19 cellular contexts compared by ENCODE assay signal in genomic region chr21:45332981-45333582, GRCh38. TPM values are rescaled to one million over a fixed set of nuclear protein-coding genes. Genes with fewer than 3 reads are reported as not detected.
DNase-seq lines count a peak whose midpoint lies in the region; ATAC-seq, FAIRE-seq and TF ChIP-seq lines count a peak whose summit lies in the region.
"Had no signal": no experiment of that assay in that cellular context is flagged by ENCODE, and none has a peak within 500 bp of the region (broad histone marks: within the 10 kb centered on the region; RNA-seq: fewer than 3 reads in every experiment).

No MANE protein-coding gene starts in this region.

- H3K9ac ChIP-seq in mammary epithelial cell (ENCODE audit: insufficient read depth, low read length): no peak overlapping the region
- H3K9ac ChIP-seq in HepG2 (ENCODE audit: insufficient read depth, low read depth, low read length): no peak overlapping the region
- no peak overlapping the region for H3K9ac ChIP-seq in mesendoderm (ENCODE audit: low read length)

- no peak overlapping the region for H3K18ac ChIP-seq in mesendoderm (ENCODE audit: low read length)

- DNase-seq in mammary epithelial cell (no peak), breast epithelium (ENCODE audit: low spot score in 2 of 2) (no peak), RWPE1 (ENCODE audit: low spot score) (no peak), HepG2 (ENCODE audit: low spot score) (no peak), spleen (peak; percentile 67), T1000 (lab: John Stamatoyannopoulos, UW) (no peak), mesendoderm (no peak)
- DNase-seq in activated T-cell treated with anti-CD3 and anti-CD28 coated beads, Interleukin-2, amount 50 U/mL, for 48 hours: no peak
- DNase-seq: effector memory CD8-positive, alpha-beta T cell; immature natural killer cell; NCI-H1417 treated with DMSO at 0.1 percent for 48 hours; NCI-H2227 treated with DMSO at 0.1 percent for 48 hours; nephron progenitor cell; SHP77; stimulated activated naive CD4-positive, alpha-beta T cell treated with Interleukin-2 at 50 U/mL for 16 hours; T-helper 17 cell had no signal

- no peak for ATAC-seq in HepG2
- ATAC-seq: activated CD4-positive, CD25-positive, alpha-beta regulatory T cell treated with anti-CD3 and anti-CD28 coated beads, Interleukin-2, amount 50 U/mL, for 24 hours; effector memory CD8-positive, alpha-beta T cell; T-helper 17 cell had no signal

- H3K4me3 ChIP-seq in mammary epithelial cell (replicated peaks in 1 of 3; ENCODE audit: insufficient read depth in 1 of 3, low read depth in 2 of 3, low read length in 3 of 3) (no peak overlapping the region), breast epithelium (no peak overlapping the region), HepG2 (replicated peaks in 1 of 3; ENCODE audit: insufficient read depth in 1 of 3, low read depth in 2 of 3, low read length in 3 of 3) (no peak overlapping the region), spleen (no peak overlapping the region), mesendoderm (ENCODE audit: low read length) (no peak overlapping the region)
- H3K4me3 ChIP-seq: tibial artery had no signal

- H2AK5ac ChIP-seq in mesendoderm (ENCODE audit: low read length): no peak overlapping the region

- dilution Hi-C loops in mammary epithelial cell (cut with HindIII; ENCODE audit: low sequenced_read_pairs): loop anchor here (5.0 kb wide), 2 partner anchors 89 to 199 kb away; no protein-coding TSS in a partner anchor

- no peaks in the 10 kb centered on the region for H3K36me3 ChIP-seq in mammary epithelial cell (ENCODE audit: insufficient read depth, low read length)
- H3K36me3 ChIP-seq in breast epithelium: no peaks in the 10 kb centered on the region
- no peaks in the 10 kb centered on the region for H3K36me3 ChIP-seq in HepG2 (replicated peaks in 1 of 2; ENCODE audit: control insufficient read depth in 1 of 2, insufficient read depth in 2 of 2, low read length in 2 of 2)
- no peaks in the 10 kb centered on the region for H3K36me3 ChIP-seq in spleen
- no peaks in the 10 kb centered on the region for H3K36me3 ChIP-seq in mesendoderm (ENCODE audit: control insufficient read depth, insufficient read depth, low read length)
- H3K36me3 ChIP-seq: tibial artery had no signal

- no peak overlapping the region for H3K23ac ChIP-seq in mesendoderm (ENCODE audit: low read length)

- no peak overlapping the region for H4K5ac ChIP-seq in mesendoderm (ENCODE audit: low read length)

- in situ Hi-C loops in mammary epithelial cell (cut with MboI; ENCODE audit: low sequenced_read_pairs in 2 of 2): no loop called here
- in situ Hi-C loops in HepG2 (cut with HindIII; ENCODE audit: extremely low pct_ligation_motif_present, low pct_unique_long_range_greater_than_20kb): no loop called here

- H4K8ac ChIP-seq in mesendoderm (ENCODE audit: low read depth, low read length): no peak overlapping the region

- TF ChIP-seq CTCF in mammary epithelial cell (conservative IDR thresholded peaks at IDR 0.05 in 1 of 2, IDR thresholded peaks at IDR 0.05 in 1 of 2; ENCODE audit: extremely low read depth in 1 of 2, insufficient read depth in 1 of 2, low read depth in 1 of 2, low read length in 2 of 2) (no peak), breast epithelium (IDR thresholded peaks at IDR 0.05) (no peak), RWPE1 (conservative IDR thresholded peaks at IDR 0.05; ENCODE audit: low read depth) (no peak), HepG2 (CRISPR knock-in tag; IDR thresholded peaks at IDR 0.05) (no peak), spleen (IDR thresholded peaks at IDR 0.05 in 8 of 11, conservative IDR thresholded peaks at IDR 0.05 in 3 of 11) (no peak)

- TF ChIP-seq EP300 in HepG2 (IDR thresholded peaks at IDR 0.05; ENCODE audit: low read depth in 2 of 2, low read length in 2 of 2): no peak
- TF ChIP-seq EP300 in HepG2 (CRISPR knock-in tag; IDR thresholded peaks at IDR 0.05; ENCODE audit: borderline replicate concordance): no peak

- H3K4me2 ChIP-seq in mammary epithelial cell (ENCODE audit: insufficient read depth, low read depth, low read length): peak overlapping the region; percentile 48
- H3K4me2 ChIP-seq in HepG2 (ENCODE audit: low read depth, low read length): no peak overlapping the region
- no peak overlapping the region for H3K4me2 ChIP-seq in mesendoderm (ENCODE audit: low read length)

- intact Hi-C loops in mammary epithelial cell (cut with micrococcal nuclease): no loop called here
- intact Hi-C loops in breast epithelium (cut with DNase I; ENCODE audit: low total_unique reads): loop anchor here (5.0 kb wide), 1 partner anchor 1326 kb away; no protein-coding TSS in a partner anchor
- intact Hi-C loops in HepG2 (cut with micrococcal nuclease; ENCODE audit: unreplicated experiment): no loop called here
- intact Hi-C loops in spleen (cut with DNase I; ENCODE audit: low total_unique reads): no loop called here

- POLR2A ChIA-PET in RWPE1 (lab: Yijun Ruan, JAX; ENCODE audit: low non-redundant PET): no interaction called here
- POLR2A ChIA-PET in HepG2 (lab: Yijun Ruan, JAX): no interaction called here

- H3K79me2 ChIP-seq in mammary epithelial cell (ENCODE audit: insufficient read depth, low read length) (no peaks in the 10 kb centered on the region), HepG2 (ENCODE audit: insufficient read depth, low read length) (no peaks in the 10 kb centered on the region), mesendoderm (ENCODE audit: control insufficient read depth, insufficient read depth, low read length) (no peaks in the 10 kb centered on the region)

- no peak overlapping the region for H3K27ac ChIP-seq in mammary epithelial cell (ENCODE audit: insufficient read depth, low read depth, low read length)
- no peak overlapping the region for H3K27ac ChIP-seq in breast epithelium
- H3K27ac ChIP-seq in RWPE1: peak overlapping the region; percentile 34; the same call in 1 of the 2 replicates
- no peak overlapping the region for H3K27ac ChIP-seq in HepG2 (ENCODE audit: extremely low read length, insufficient read depth, low read length)
- peak overlapping the region in 1 of 8 donors; percentile 3 for H3K27ac ChIP-seq in spleen
- no peak overlapping the region for H3K27ac ChIP-seq in mesendoderm (ENCODE audit: low read depth, low read length)
- H3K27ac ChIP-seq: C4-2B, tibial artery had no signal

- H2BK5ac ChIP-seq in mesendoderm (ENCODE audit: low read length): no peak overlapping the region

- no peak overlapping the region for H3K56ac ChIP-seq in mesendoderm (ENCODE audit: low read length)

- H3K9me3 ChIP-seq in mammary epithelial cell (replicated peaks; ENCODE audit: insufficient read depth, low read length) (no peaks in the 10 kb centered on the region), breast epithelium (no peaks in the 10 kb centered on the region), HepG2 (ENCODE audit: low read length) (no peaks in the 10 kb centered on the region), spleen (no peaks in the 10 kb centered on the region)
- H3K9me3 ChIP-seq: tibial artery had no signal

- FAIRE-seq in HepG2 (lab: Jason Lieb, UNC): no peak

- no TSS peak for BruUV-seq in mammary epithelial cell (replicated peaks; lab: Mats Ljungman, UMichigan)
- BruUV-seq in HepG2 (replicated peaks; lab: Mats Ljungman, UMichigan): no TSS peak

- TF ChIP-seq POLR2A in breast epithelium (IDR thresholded peaks at IDR 0.05): no peak
- TF ChIP-seq POLR2A in HepG2 (IDR thresholded peaks at IDR 0.05; ENCODE audit: insufficient read depth in 1 of 2, low read depth in 2 of 2, low read length in 2 of 2): no peak
- TF ChIP-seq POLR2A in spleen (IDR thresholded peaks at IDR 0.05): no peak

- no peak overlapping the region for H3K4ac ChIP-seq in mesendoderm (ENCODE audit: low read depth, low read length)

- H2BK15ac ChIP-seq in mesendoderm (replicated peaks; ENCODE audit: low read depth): no peak overlapping the region

- H4K20me1 ChIP-seq in mammary epithelial cell (ENCODE audit: insufficient read depth, low read length) (no peaks in the 10 kb centered on the region), HepG2 (ENCODE audit: insufficient read depth, low read length) (no peaks in the 10 kb centered on the region)

- H3K4me1 ChIP-seq in mammary epithelial cell (ENCODE audit: insufficient read depth, low read length): peaks cover 33% of the 10 kb centered on the region
- no peaks in the 10 kb centered on the region for H3K4me1 ChIP-seq in breast epithelium
- H3K4me1 ChIP-seq in HepG2 (ENCODE audit: insufficient read depth, low read length): peaks cover 86% of the 10 kb centered on the region
- peaks cover 0 to 7% (median 3%) of the 10 kb centered on the region in 6 donors for H3K4me1 ChIP-seq in spleen
- H3K4me1 ChIP-seq in mesendoderm (ENCODE audit: control insufficient read depth, low read depth, low read length): peaks cover 10% of the 10 kb centered on the region

- no peak for TF ChIP-seq RAD21 in HepG2 (CRISPR knock-in tag; IDR thresholded peaks at IDR 0.05)

- H3K27me3 ChIP-seq in mammary epithelial cell (ENCODE audit: insufficient read depth, low read length) (no peaks in the 10 kb centered on the region), breast epithelium (no peaks in the 10 kb centered on the region), HepG2 (ENCODE audit: control insufficient read depth in 1 of 2, insufficient read depth in 2 of 2, low read length in 2 of 2) (no peaks in the 10 kb centered on the region), spleen (replicated peaks in 1 of 7) (peaks cover 0 to 21% (median 0%) of the 10 kb centered on the region in 7 donors), mesendoderm (ENCODE audit: insufficient read depth, low read length, poor library complexity) (no peaks in the 10 kb centered on the region)
- H3K27me3 ChIP-seq: tibial artery had no signal

- peak overlapping the region; percentile 83 for H2AFZ ChIP-seq in mammary epithelial cell (ENCODE audit: low read depth, low read length)
- no peak overlapping the region for H2AFZ ChIP-seq in HepG2 (ENCODE audit: low read length)

- 96% methylated on average over 11 of the region's 16 CpGs for WGBS in mammary epithelial cell (ENCODE audit: low coverage, missing lambda C conversion rate)
- WGBS in HepG2 (ENCODE audit: low lambda C conversion rate): 92% methylated on average over 4 of the region's 16 CpGs
- 79 to 91% (median 86%) methylated on average over 7 to 16 of the region's 16 CpGs for whole genome bisulfite sequencing in spleen, 5 donors
- no CpG with 5 or more reads among the region's 16 CpGs for WGBS in mesendoderm (ENCODE audit: extremely low coverage, insufficient coverage, low lambda C conversion rate)

- CTCF ChIA-PET in mammary epithelial cell (lab: Charles Lee; ENCODE audit: low non-redundant PET) (no interaction called here), RWPE1 (lab: Yijun Ruan, JAX) (interaction anchor here (0.6 kb wide), 2 partner anchors 40 to 798 kb away, joined by 4 to 7 read pairs; no protein-coding TSS in a partner anchor), HepG2 (lab: Yijun Ruan, JAX; ENCODE audit: low intra/inter-chr PET ratio, low total read pairs) (no interaction called here)

- no peaks in the 10 kb centered on the region for H3K79me1 ChIP-seq in mesendoderm (ENCODE audit: low read length)

- H2BK120ac ChIP-seq in mesendoderm (ENCODE audit: low read depth, low read length): no peak overlapping the region

RNA-seq across cellular contexts. Expression of gene POFUT2, which starts 45.4 kb away (rescaled TPM):
- total RNA-seq in mammary epithelial cell: 10 to 100 TPM; 19.3 to 25.0 TPM
- polyA plus RNA-seq in mammary epithelial cell: 14.1 TPM
- polyA minus RNA-seq in mammary epithelial cell: 9.7 TPM
- total RNA-seq in breast epithelium: 10 to 100 TPM; 20.0 to 22.9 (median 22.1) TPM
- 9.8 and 24.0 TPM in 2 replicates for total RNA-seq in HepG2 (2016; rRNA removed; fragmentation: Illumina TruSeq; extraction: Trizol)
- total RNA-seq in HepG2 (2016; cell fraction: cytosol; rRNA removed; fragmentation: Illumina TruSeq; extraction: Trizol; ENCODE audit: low read depth): 2.9 and 4.1 TPM in 2 replicates
- 8.5 and 20.1 TPM in 2 replicates for total RNA-seq in HepG2 (2016; cell fraction: insoluble cytoplasmic fraction; rRNA removed; fragmentation: Illumina TruSeq; extraction: Trizol)
- 7.7 and 7.9 TPM in 2 replicates for total RNA-seq in HepG2 (2016; cell fraction: membrane; rRNA removed; fragmentation: Illumina TruSeq; extraction: Trizol)
- total RNA-seq in HepG2 (2016; cell fraction: nucleus; rRNA removed; fragmentation: Illumina TruSeq; extraction: Trizol): 29.0 and 30.4 TPM in 2 replicates
- 21.7 and 22.8 TPM in 2 replicates for polyA plus RNA-seq in HepG2 (2011; rRNA removed)
- 14.9 and 16.0 TPM in 2 replicates for polyA plus RNA-seq in HepG2 (2011; cell fraction: cytosol; rRNA removed)
- polyA plus RNA-seq in HepG2 (2011; cell fraction: nucleus; rRNA removed): 67.0 and 84.3 TPM in 2 replicates
- polyA plus RNA-seq in HepG2 (2012): 25.3 and 34.5 TPM in 2 replicates
- 3.3 and 3.7 TPM in 2 replicates for polyA plus RNA-seq in HepG2 (2016; cell fraction: cytosol; fragmentation: Illumina TruSeq; extraction: Trizol; ENCODE audit: low read depth)
- 7.8 and 10.0 TPM in 2 replicates for polyA plus RNA-seq in HepG2 (2016; cell fraction: insoluble cytoplasmic fraction; fragmentation: Illumina TruSeq; extraction: Trizol; ENCODE audit: low read depth)
- 6.3 and 6.9 TPM in 2 replicates for polyA plus RNA-seq in HepG2 (2016; cell fraction: membrane; fragmentation: Illumina TruSeq; extraction: Trizol; ENCODE audit: low read depth)
- 66.5 TPM in 2 replicates for polyA plus RNA-seq in HepG2 (2016; cell fraction: nucleus; fragmentation: Illumina TruSeq; extraction: Trizol; ENCODE audit: insufficient read depth, low read depth)
- 10.4 and 14.1 TPM in 2 replicates for polyA minus RNA-seq in HepG2 (2011; rRNA and poly(A)+ RNA removed; ENCODE audit: low replicate concordance)
- 8.6 and 9.1 TPM in 2 replicates for polyA minus RNA-seq in HepG2 (2011; cell fraction: cytosol; rRNA and poly(A)+ RNA removed)
- polyA minus RNA-seq in HepG2 (2011; cell fraction: nucleus; rRNA and poly(A)+ RNA removed): 22.9 and 23.1 TPM in 2 replicates
- 10 to 100 TPM; 24.1 to 37.0 (median 28.8) TPM for total RNA-seq in spleen
- polyA plus RNA-seq in spleen: 10 to 100 TPM; 10.5 to 23.2 (median 19.3) TPM
- polyA plus RNA-seq in mesendoderm (2013, experiment 1 of 2): 17.3 TPM
- 17.4 TPM for polyA plus RNA-seq in mesendoderm (2013, experiment 2 of 2)
